ENCODE assay signal across 21 cellular contexts in genomic region chr20:55239269-55239668, GRCh38.
DNase-seq lines count a peak whose midpoint lies in the region; ATAC-seq, FAIRE-seq and TF ChIP-seq lines count a peak whose summit lies in the region.
"Had no signal": no experiment of that assay in that cellular context is flagged by ENCODE, and none has a peak within 500 bp of the region (broad histone marks: within the 10 kb centered on the region; RNA-seq: fewer than 3 reads in every experiment).

No MANE protein-coding gene starts in this region.

- H3K27me3 ChIP-seq in liver (ENCODE audit: control insufficient read depth in 4 of 4, insufficient read depth in 4 of 4, low read length in 3 of 4) (no peaks in the 10 kb centered on the region), HepG2 (ENCODE audit: control insufficient read depth in 1 of 2, insufficient read depth in 2 of 2, low read length in 2 of 2) (no peaks in the 10 kb centered on the region), colonic mucosa (no peaks in the 10 kb centered on the region)
- H3K27me3 ChIP-seq: BLaER1 treated with 17β-estradiol and CSF1 and Interleukin-3, amounts not matched to agents 10 nM and 100 nM had no signal

- TF ChIP-seq CTCF in liver (IDR thresholded peaks at IDR 0.05; ENCODE audit: low read depth, low read length, missing input control) (no peak), HepG2 (CRISPR knock-in tag; IDR thresholded peaks at IDR 0.05) (no peak), colonic mucosa (IDR thresholded peaks at IDR 0.05) (no peak)

- no peak for TF ChIP-seq EP300 in HepG2 (IDR thresholded peaks at IDR 0.05; ENCODE audit: low read depth in 2 of 2, low read length in 2 of 2)
- no peak for TF ChIP-seq EP300 in HepG2 (CRISPR knock-in tag; IDR thresholded peaks at IDR 0.05; ENCODE audit: borderline replicate concordance)

- in situ Hi-C loops in HepG2 (cut with HindIII; ENCODE audit: extremely low pct_ligation_motif_present, low pct_unique_long_range_greater_than_20kb), result no loop called here

- DNase-seq in HepG2 (ENCODE audit: low spot score), result no peak
- DNase-seq in left lobe of liver (ENCODE audit: low spot score), result no peak
- DNase-seq in renal cortical epithelial cell (ENCODE audit: low read depth), result peak; percentile 4
- no peak for DNase-seq in colonic mucosa
- no peak for DNase-seq in SKM-1 treated with dmso at 0.1 percent for 144 hours (lab: John Stamatoyannopoulos, UW; ENCODE audit: unreplicated experiment)
- no peak for DNase-seq in RKO (ENCODE audit: low spot score)
- DNase-seq: AML-193; Caco-2; Calu3; CD4-positive, alpha-beta T cell; CD8-positive, alpha-beta T cell; DMS79 treated with DMSO at 0.1 percent for 48 hours had no signal

- ATAC-seq in HepG2 (no peak), left lobe of liver (peak; percentile 97)
- ATAC-seq: A549; CD8-positive, alpha-beta T cell; GM12878 had no signal

- H3K9ac ChIP-seq in liver (ENCODE audit: low read depth in 1 of 2, low read length in 2 of 2), result no peak overlapping the region
- H3K9ac ChIP-seq in HepG2 (ENCODE audit: insufficient read depth, low read depth, low read length), result no peak overlapping the region
- H3K9ac ChIP-seq in colonic mucosa (ENCODE audit: low read depth in 2 of 2, low read length in 2 of 2), result no peak overlapping the region
- H3K9ac ChIP-seq: BLaER1 treated with 17β-estradiol and CSF1 and Interleukin-3, amounts not matched to agents 10 nM and 100 nM had no signal

- H3K4me2 ChIP-seq in HepG2 (ENCODE audit: low read depth, low read length), result no peak overlapping the region
- H3K4me2 ChIP-seq: A549; BLaER1 treated with 17β-estradiol and CSF1 and Interleukin-3, amounts not matched to agents 10 nM and 100 nM had no signal

- H3K79me2 ChIP-seq in HepG2 (ENCODE audit: insufficient read depth, low read length), result no peaks in the 10 kb centered on the region

- H3K4me1 ChIP-seq in liver (ENCODE audit: control insufficient read depth in 4 of 4, insufficient read depth in 4 of 4, low read length in 3 of 4), result peaks cover 0 to 10% (median 0%) of the 10 kb centered on the region in 4 donors
- H3K4me1 ChIP-seq in HepG2 (ENCODE audit: insufficient read depth, low read length), result no peaks in the 10 kb centered on the region
- H3K4me1 ChIP-seq in colonic mucosa, result no peaks in the 10 kb centered on the region
- H3K4me1 ChIP-seq: A549; BLaER1 treated with 17β-estradiol and CSF1 and Interleukin-3, amounts not matched to agents 10 nM and 100 nM; Caco-2 had no signal

- TF ChIP-seq POLR2A in HepG2 (IDR thresholded peaks at IDR 0.05; ENCODE audit: insufficient read depth in 1 of 2, low read depth in 2 of 2, low read length in 2 of 2), result no peak

- POLR2A ChIA-PET in HepG2 (lab: Yijun Ruan, JAX), result no interaction called here

- CTCF ChIA-PET in HepG2 (lab: Yijun Ruan, JAX; ENCODE audit: low intra/inter-chr PET ratio, low total read pairs), result no interaction called here

- no peak for FAIRE-seq in HepG2 (lab: Jason Lieb, UNC)
- FAIRE-seq: A549, D721Med, G401.6, GM12878, GM19239 had no signal

- H3K27ac ChIP-seq in liver (ENCODE audit: low read depth in 1 of 2, low read length in 2 of 2) (no peak overlapping the region), HepG2 (ENCODE audit: extremely low read length, insufficient read depth, low read length) (no peak overlapping the region), colonic mucosa (no peak overlapping the region)
- H3K27ac ChIP-seq: 22Rv1; A549; BLaER1 treated with 17β-estradiol and CSF1 and Interleukin-3, amounts not matched to agents 10 nM and 100 nM; C4-2B had no signal

- H4K20me1 ChIP-seq in HepG2 (ENCODE audit: insufficient read depth, low read length), result no peaks in the 10 kb centered on the region
- H4K20me1 ChIP-seq: BLaER1 treated with 17β-estradiol and CSF1 and Interleukin-3, amounts not matched to agents 10 nM and 100 nM had no signal

- H3K4me3 ChIP-seq in liver (ENCODE audit: low read depth in 1 of 3, low read length in 3 of 3) (no peak overlapping the region), HepG2 (replicated peaks in 1 of 3; ENCODE audit: insufficient read depth in 1 of 3, low read depth in 2 of 3, low read length in 3 of 3) (no peak overlapping the region), colonic mucosa (no peak overlapping the region)
- H3K4me3 ChIP-seq: A549; BLaER1 treated with 17β-estradiol and CSF1 and Interleukin-3, amounts not matched to agents 10 nM and 100 nM; GM12878 had no signal

- intact Hi-C loops in HepG2 (cut with micrococcal nuclease; ENCODE audit: unreplicated experiment) (no loop called here), colonic mucosa (cut with DNase I) (no loop called here)

- 12% methylated on average over 1 of the region's 1 CpG for WGBS in liver
- WGBS in HepG2 (ENCODE audit: low lambda C conversion rate), result 2% methylated on average over 1 of the region's 1 CpG

- H3K9me3 ChIP-seq in liver (ENCODE audit: control insufficient read depth in 4 of 4, low read length in 3 of 4), result peaks cover 0 to 9% (median 0%) of the 10 kb centered on the region in 4 donors
- peaks cover 96% of the 10 kb centered on the region for H3K9me3 ChIP-seq in HepG2 (ENCODE audit: low read length)
- no peaks in the 10 kb centered on the region for H3K9me3 ChIP-seq in colonic mucosa
- H3K9me3 ChIP-seq: A549; BLaER1 treated with 17β-estradiol and CSF1 and Interleukin-3, amounts not matched to agents 10 nM and 100 nM; Caco-2 had no signal

- BruUV-seq in HepG2 (replicated peaks; lab: Mats Ljungman, UMichigan), result no TSS peak

- TF ChIP-seq RAD21 in liver (IDR thresholded peaks at IDR 0.05), result peak; percentile 4 to 30
- TF ChIP-seq RAD21 in HepG2 (CRISPR knock-in tag; IDR thresholded peaks at IDR 0.05), result no peak

- H3K36me3 ChIP-seq in liver (ENCODE audit: control insufficient read depth in 4 of 4, insufficient read depth in 3 of 4, low read depth in 1 of 4, low read length in 3 of 4) (no peaks in the 10 kb centered on the region), HepG2 (replicated peaks in 1 of 2; ENCODE audit: control insufficient read depth in 1 of 2, insufficient read depth in 2 of 2, low read length in 2 of 2) (no peaks in the 10 kb centered on the region), colonic mucosa (no peaks in the 10 kb centered on the region)
- H3K36me3 ChIP-seq: BLaER1 treated with 17β-estradiol and CSF1 and Interleukin-3, amounts not matched to agents 10 nM and 100 nM had no signal

- H2AFZ ChIP-seq in HepG2 (ENCODE audit: low read length), result no peak overlapping the region

TF ChIP-seq in liver, 16 proteins besides CTCF, POLR2A, EP300 and RAD21 (continues in another document):
- TF ChIP-seq NR2F2 (IDR thresholded peaks at IDR 0.05) (no peak), GABPA (IDR thresholded peaks at IDR 0.05 in 1 of 2, conservative IDR thresholded peaks at IDR 0.05 in 1 of 2) (no peak), RXRA (IDR thresholded peaks at IDR 0.05) (peak in 1 of 2 donors; percentile 31), EGR1 (IDR thresholded peaks at IDR 0.05; ENCODE audit: low read depth in 2 of 2) (no peak), FOXA2 (IDR thresholded peaks at IDR 0.05) (peak; percentile 25), MAX (IDR thresholded peaks at IDR 0.05) (no peak), JUND (IDR thresholded peaks at IDR 0.05) (no peak), YY1 (IDR thresholded peaks at IDR 0.05) (peak; percentile 58), FOXA1 (IDR thresholded peaks at IDR 0.05) (no peak), TAF1 (conservative IDR thresholded peaks at IDR 0.05) (no peak), HNF4A (conservative IDR thresholded peaks at IDR 0.05) (peak; percentile 45 to 71)

TF ChIP-seq in HepG2, 621 proteins besides CTCF, POLR2A, EP300 and RAD21:
- TF ChIP-seq RCOR2 (CRISPR knock-in tag; IDR thresholded peaks at IDR 0.05), result no peak
- TF ChIP-seq RBM22 (optimal IDR thresholded peaks at IDR 0.05; ENCODE audit: low read length), result no peak
- TF ChIP-seq SUZ12 (IDR thresholded peaks at IDR 0.05; ENCODE audit: low read depth, low read length), result no peak
- TF ChIP-seq DPF2 (CRISPR knock-in tag; IDR thresholded peaks at IDR 0.05; ENCODE audit: borderline replicate concordance, low read depth), result no peak
- TF ChIP-seq MTF2 (CRISPR knock-in tag; IDR thresholded peaks at IDR 0.05; ENCODE audit: borderline replicate concordance), result no peak
